Comparison of ENCODE assay signal across 23 cellular contexts in genomic region chr11:105124756-105125155, GRCh38. TPM values are rescaled to one million over a fixed set of nuclear protein-coding genes. Genes with fewer than 3 reads are reported as not detected.
"Had no signal": no experiment of that assay in that cellular context is flagged by ENCODE, and none has a peak within 500 bp of the region (broad histone marks: within the 10 kb centered on the region; RNA-seq: fewer than 3 reads in every experiment).

No MANE protein-coding gene starts in this region.

- H3K9me3 ChIP-seq: SK-N-SH had no signal

- H3K4me2 ChIP-seq: SK-N-SH had no signal

- H3K9ac ChIP-seq: SK-N-SH had no signal

- DNase-seq: KBM-7, MV-4-11, NCI-H1048, NCI-H1105, NCI-H1417, NCI-H1436 treated with DMSO at 0.1 percent for 48 hours, NCI-H1694, NCI-H187 treated with DMSO at 0.1 percent for 48 hours, NCI-H2029 treated with DMSO at 0.1 percent for 48 hours, NCI-H2171 treated with DMSO at 0.1 percent for 48 hours, NCI-H524, NCI-H69, NCI-H774, SHP77, SK-N-SH, SW 1271 had no signal

- FAIRE-seq: RCC 7860 had no signal

- H3K27ac ChIP-seq: HL-60, RWPE1 had no signal

RNA-seq across cellular contexts. Expression of gene CARD18, which starts 14.8 kb away (rescaled TPM):
- total RNA-seq: LHCN-M2, MCF 10A, NCI-H460, SK-MEL-5 had no signal
- polyA plus RNA-seq: SK-N-SH had no signal
